25 cellular contexts compared by ENCODE assay signal in genomic region chr6:131456565-131456964, GRCh38.
"Had no signal": no experiment of that assay in that cellular context is flagged by ENCODE, and none has a peak within 500 bp of the region (broad histone marks: within the 10 kb centered on the region; RNA-seq: fewer than 3 reads in every experiment).

No MANE protein-coding gene starts in this region.

- FAIRE-seq: colon, endothelial cell of umbilical vein, frontal cortex, kidney had no signal

- H3K79me2 ChIP-seq: hepatocyte had no signal

- H2AFZ ChIP-seq: hepatocyte had no signal

- DNase-seq: dermis blood vessel endothelial cell; dorsolateral prefrontal cortex; effector CD4-positive, alpha-beta T cell; effector memory CD4-positive, alpha-beta T cell; foreskin keratinocyte; heart left ventricle; hypothalamus; immature natural killer cell; islet precursor cell; kidney; kidney glomerular epithelial cell; left colon; left ventricle myocardium inferior; lower lobe of right lung; mesenchymal stem cell; midbrain; naive thymus-derived CD4-positive, alpha-beta T cell had no signal

- H3K9me3 ChIP-seq: esophagus muscularis mucosa, heart left ventricle, lower lobe of right lung had no signal

- H3K27ac ChIP-seq: coronary artery, dorsolateral prefrontal cortex, esophagus muscularis mucosa, foreskin keratinocyte, gastroesophageal sphincter, heart left ventricle, hepatocyte, left ventricle myocardium inferior, lower lobe of right lung had no signal

- H3K4me2 ChIP-seq: hepatocyte had no signal

- H3K4me1 ChIP-seq: foreskin keratinocyte, left ventricle myocardium inferior had no signal

- ATAC-seq: foreskin keratinocyte; gastroesophageal sphincter; heart left ventricle; left colon; left lobe of liver; lower lobe of right lung; naive thymus-derived CD4-positive, alpha-beta T cell had no signal

- H3K27me3 ChIP-seq: dorsolateral prefrontal cortex, esophagus muscularis mucosa, gastroesophageal sphincter, heart left ventricle, hepatocyte had no signal

- H3K36me3 ChIP-seq: esophagus muscularis mucosa, gastroesophageal sphincter, heart left ventricle, left ventricle myocardium inferior, lower lobe of right lung had no signal

- H3K4me3 ChIP-seq: coronary artery, dorsolateral prefrontal cortex, esophagus muscularis mucosa, gastroesophageal sphincter, heart left ventricle, hepatocyte, left ventricle myocardium inferior, lower lobe of right lung had no signal
